39 cellular contexts compared by ENCODE assay signal in the genomic region with DNA sequence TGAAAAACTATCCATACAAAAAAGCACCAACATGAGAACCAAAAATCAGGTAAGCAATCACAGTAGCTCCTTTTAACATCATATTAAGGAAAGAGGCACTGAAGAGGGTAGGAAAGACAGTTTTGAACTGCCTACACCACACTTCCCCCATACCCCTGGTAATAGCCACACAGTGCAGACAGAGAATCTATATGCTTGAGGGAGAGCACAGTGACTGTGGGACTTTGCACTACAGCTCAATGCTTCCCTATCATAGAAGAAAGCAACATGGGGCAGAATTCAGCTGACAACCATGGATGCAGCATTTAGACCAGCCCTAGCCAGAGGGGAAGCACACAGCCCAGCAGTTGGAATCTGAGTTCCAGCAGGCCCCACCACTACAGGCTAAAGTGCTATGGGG. TPM values are rescaled to one million over a fixed set of nuclear protein-coding genes. Genes with fewer than 3 reads are reported as not detected.
"Had no signal": no experiment of that assay in that cellular context is flagged by ENCODE, and none has a peak within 500 bp of the region (broad histone marks: within the 10 kb centered on the region; RNA-seq: fewer than 3 reads in every experiment).

No MANE protein-coding gene starts in this region.

- DNase-seq: Karpas-422, Kasumi-1, MG63, MM.1S, MV-4-11, NCI-H1048, NCI-H1092, NCI-H1092 treated with DMSO at 0.1 percent for 48 hours, NCI-H1105, NCI-H1105 treated with DMSO at 0.1 percent for 48 hours, NCI-H1417, NCI-H1417 treated with DMSO at 0.1 percent for 48 hours, NCI-H1436, NCI-H1436 treated with DMSO at 0.1 percent for 48 hours, NCI-H146, NCI-H1694, NCI-H1694 treated with DMSO at 0.1 percent for 48 hours, NCI-H187, NCI-H187 treated with DMSO at 0.1 percent for 48 hours, NCI-H1930, NCI-H2029, NCI-H2029 treated with DMSO at 0.1 percent for 48 hours, NCI-H2081, NCI-H2081 treated with DMSO at 0.1 percent for 48 hours, NCI-H2107, NCI-H2171, NCI-H2171 treated with DMSO at 0.1 percent for 48 hours, NCI-H2227 treated with DMSO at 0.1 percent for 48 hours, NCI-H226, NCI-H345, NCI-H446, NCI-H446 treated with DMSO at 0.1 percent for 48 hours, NCI-H510A, NCI-H510A treated with DMSO at 0.1 percent for 48 hours, NCI-H524 had no signal

- H3K4me3 ChIP-seq: MG63 had no signal

- H3K36me3 ChIP-seq: MG63 had no signal

RNA-seq across cellular contexts. Expression of gene TEX50, which starts 7.9 kb away (rescaled TPM):
- total RNA-seq: LHCN-M2, M059J, MCF 10A, NCI-H460 had no signal

RNA-seq across cellular contexts. Expression of gene SLC9C2, which starts 24.4 kb away (rescaled TPM):
- total RNA-seq: LHCN-M2, M059J, MCF 10A, NCI-H460 had no signal

RNA-seq across cellular contexts. Expression of gene ANKRD45, which starts 42.4 kb away (rescaled TPM):
- total RNA-seq: LHCN-M2, MCF 10A, NCI-H460 had no signal
